Comparison of ENCODE assay signal across 10 cellular contexts in genomic region chr3:64687381-64687780, GRCh38. TPM values are rescaled to one million over a fixed set of nuclear protein-coding genes. Genes with fewer than 3 reads are reported as not detected.
DNase-seq lines count a peak whose midpoint lies in the region; ATAC-seq, FAIRE-seq and TF ChIP-seq lines count a peak whose summit lies in the region.
"Had no signal": no experiment of that assay in that cellular context is flagged by ENCODE, and none has a peak within 500 bp of the region (broad histone marks: within the 10 kb centered on the region; RNA-seq: fewer than 3 reads in every experiment).

No MANE protein-coding gene starts in this region.

- H3K4me2 ChIP-seq in MM.1S (ENCODE audit: low read depth, low read length), result peak overlapping the region; percentile 69; the same call in 1 of the 2 replicates

- ATAC-seq in thoracic aorta (ENCODE audit: insufficient number of reproducible peaks, low FRiP score, low read depth) (no peak), HG02763 (IDR thresholded peaks at IDR 0.05; ENCODE audit: unreplicated experiment) (no peak), T-helper 17 cell (no peak)

- H3K9me2 ChIP-seq in MM.1S (replicated peaks; ENCODE audit: insufficient read depth, low read length), result no peaks in the 10 kb centered on the region

- TF ChIP-seq CTCF in MM.1S (IDR thresholded peaks at IDR 0.05; ENCODE audit: low read length) (no peak), mesothelial cell of epicardium (IDR thresholded peaks at IDR 0.05; ENCODE audit: unreplicated experiment) (no peak), thoracic aorta (IDR thresholded peaks at IDR 0.05) (no peak)

- H3K9me3 ChIP-seq in MM.1S (replicated peaks; ENCODE audit: insufficient read depth, low read length) (no peaks in the 10 kb centered on the region), esophagus (ENCODE audit: control insufficient read depth in 2 of 2, insufficient read depth in 1 of 2, low read depth in 1 of 2, low read length in 1 of 2) (no peaks in the 10 kb centered on the region), thoracic aorta (no peaks in the 10 kb centered on the region), T-helper 17 cell (ENCODE audit: control insufficient read depth, low read length, poor library complexity, severe bottlenecking) (no peaks in the 10 kb centered on the region)

- no peaks in the 10 kb centered on the region for H3K4me1 ChIP-seq in MM.1S (ENCODE audit: low read length)
- H3K4me1 ChIP-seq in esophagus (ENCODE audit: control insufficient read depth in 2 of 2, insufficient read depth in 2 of 2, low read length in 1 of 2), result peaks cover 0 to 2% of the 10 kb centered on the region in 2 donors
- peaks cover 0 to 35% of the 10 kb centered on the region in 2 donors for H3K4me1 ChIP-seq in thoracic aorta (ENCODE audit: control insufficient read depth in 1 of 2, low read depth in 2 of 2)

- no peak overlapping the region for H3K4me3 ChIP-seq in MM.1S (ENCODE audit: low read length)
- H3K4me3 ChIP-seq in esophagus (ENCODE audit: low read depth in 1 of 2, low read length in 2 of 2), result peak overlapping the region; percentile 63 to 67
- H3K4me3 ChIP-seq in thoracic aorta, result peak overlapping the region; percentile 93

- H3F3A ChIP-seq in MM.1S (ENCODE audit: insufficient read depth, low read length), result no peaks in the 10 kb centered on the region

- no peaks in the 10 kb centered on the region for H3K79me2 ChIP-seq in MM.1S (ENCODE audit: low read length)

- CTCF ChIA-PET in activated CD4-positive, alpha-beta memory T cell treated with anti-CD3 and anti-CD28 coated beads, Interleukin-2, amount 10 ng/mL, durations not matched to agents 7 days and 5 days (lab: Charles Lee), result no interaction called here

- H4K20me1 ChIP-seq in MM.1S (ENCODE audit: insufficient read depth, low read length), result no peaks in the 10 kb centered on the region

- H3K27me3 ChIP-seq in MM.1S (replicated peaks; ENCODE audit: insufficient read depth, low read length), result 0 out of 2 replicates have a peak, but pooled peaks cover 4% of the 10 kb centered on the region
- H3K27me3 ChIP-seq in esophagus (ENCODE audit: control insufficient read depth in 1 of 2, insufficient read depth in 2 of 2, low read length in 2 of 2), result no peaks in the 10 kb centered on the region
- no peaks in the 10 kb centered on the region for H3K27me3 ChIP-seq in thoracic aorta (replicated peaks; ENCODE audit: insufficient read depth)

- 2% methylated on average over 26 to 37 of the region's 37 CpGs for whole genome bisulfite sequencing in esophagus, 2 donors

- no peak overlapping the region for H2AFZ ChIP-seq in MM.1S (ENCODE audit: low read length)

- H3K4me3 Mint-ChIP-seq in mesothelial cell of epicardium, result peak overlapping the region; percentile 95
- H3K4me3 Mint-ChIP-seq in activated CD4-positive, alpha-beta memory T cell treated with anti-CD3 and anti-CD28 coated beads, Interleukin-2, amount 10 ng/mL, durations not matched to agents 7 days and 5 days, result no peak overlapping the region
- H3K4me3 Mint-ChIP-seq in T-helper 17 cell, result no peak overlapping the region

- H3K27ac ChIP-seq in MM.1S (ENCODE audit: low read length) (no peak overlapping the region), esophagus (ENCODE audit: low read depth in 2 of 2, low read length in 1 of 2) (peak overlapping the region; percentile 70 to 88), thoracic aorta (peak overlapping the region; percentile 99)

- H3K4me1 Mint-ChIP-seq in mesothelial cell of epicardium (peaks cover 30% of the 10 kb centered on the region), T-helper 17 cell (peaks cover 8% of the 10 kb centered on the region)
- H3K4me1 Mint-ChIP-seq in activated CD4-positive, alpha-beta memory T cell treated with anti-CD3 and anti-CD28 coated beads, Interleukin-2, amount 10 ng/mL, durations not matched to agents 7 days and 5 days, result no peaks in the 10 kb centered on the region

- H3K9me3 Mint-ChIP-seq in mesothelial cell of epicardium, result no peaks in the 10 kb centered on the region
- no peaks in the 10 kb centered on the region for H3K9me3 Mint-ChIP-seq in activated CD4-positive, alpha-beta memory T cell treated with anti-CD3 and anti-CD28 coated beads, Interleukin-2, amount 10 ng/mL, durations not matched to agents 7 days and 5 days

- H3K27me3 Mint-ChIP-seq in mesothelial cell of epicardium (ENCODE audit: low read depth), result peaks cover 41% of the 10 kb centered on the region
- peaks cover 45% of the 10 kb centered on the region for H3K27me3 Mint-ChIP-seq in activated CD4-positive, alpha-beta memory T cell treated with anti-CD3 and anti-CD28 coated beads, Interleukin-2, amount 10 ng/mL, durations not matched to agents 7 days and 5 days
- H3K27me3 Mint-ChIP-seq in T-helper 17 cell, result peaks cover 65% of the 10 kb centered on the region

- no peak for FAIRE-seq in H54 (lab: Jason Lieb, UNC)

- H3K36me3 Mint-ChIP-seq in mesothelial cell of epicardium (no peaks in the 10 kb centered on the region), T-helper 17 cell (ENCODE audit: low read depth) (peaks cover 4% of the 10 kb centered on the region)
- H3K36me3 Mint-ChIP-seq in activated CD4-positive, alpha-beta memory T cell treated with anti-CD3 and anti-CD28 coated beads, Interleukin-2, amount 10 ng/mL, durations not matched to agents 7 days and 5 days (ENCODE audit: low read depth), result peaks cover 3% of the 10 kb centered on the region

- H3K27ac Mint-ChIP-seq in mesothelial cell of epicardium (peak overlapping the region; percentile 57), T-helper 17 cell (no peak overlapping the region)
- no peak overlapping the region for H3K27ac Mint-ChIP-seq in activated CD4-positive, alpha-beta memory T cell treated with anti-CD3 and anti-CD28 coated beads, Interleukin-2, amount 10 ng/mL, durations not matched to agents 7 days and 5 days

- DNase-seq in MM.1S (no peak), mesothelial cell of epicardium (ENCODE audit: low spot score in 2 of 2, unreplicated experiment in 2 of 2) (no peak), thoracic aorta (ENCODE audit: low spot score) (no peak), H54 (ENCODE audit: insufficient read length, low spot score) (no peak), T-helper 17 cell (no peak)
- no peak for DNase-seq in activated CD4-positive, alpha-beta memory T cell treated with anti-CD3 and anti-CD28 coated beads, Interleukin-2, amount 10 ng/mL, durations not matched to agents 7 days and 5 days
- DNase-seq: activated effector memory CD4-positive, alpha-beta T cell treated with anti-CD3 and anti-CD28 coated beads, Interleukin-2, amount 50 U/mL, for 16 hours; NCI-H1092 had no signal

- no peak overlapping the region for H3K9ac ChIP-seq in MM.1S (ENCODE audit: low read length)

- TF ChIP-seq POLR2A in H54 (IDR thresholded peaks at IDR 0.05; ENCODE audit: low read depth, low read length), result no peak

- no peaks in the 10 kb centered on the region for H3K36me3 ChIP-seq in MM.1S (replicated peaks; ENCODE audit: insufficient read depth, low read length)
- H3K36me3 ChIP-seq in esophagus (ENCODE audit: control insufficient read depth in 2 of 2, insufficient read depth in 2 of 2, low read length in 1 of 2), result no peaks in the 10 kb centered on the region
- H3K36me3 ChIP-seq in thoracic aorta, result peaks cover 4% of the 10 kb centered on the region

- POLR2A ChIA-PET in activated CD4-positive, alpha-beta memory T cell treated with anti-CD3 and anti-CD28 coated beads, Interleukin-2, amount 10 ng/mL, durations not matched to agents 7 days and 5 days (lab: Charles Lee), result no interaction called here

RNA-seq across cellular contexts. Expression of gene ADAMTS9, which starts 0.4 kb away (rescaled TPM):
- polyA plus RNA-seq in esophagus, result 1 to 10 TPM; 3.1 to 3.3 TPM
- total RNA-seq in mesothelial cell of epicardium (115 to 129 TPM (median 127 TPM) in 3 replicates), thoracic aorta (100 to 1,000 TPM; 104 to 420 TPM), T-helper 17 cell (not detected)
- total RNA-seq in activated CD4-positive, alpha-beta memory T cell treated with anti-CD3 and anti-CD28 coated beads, Interleukin-2, amount 10 ng/mL, durations not matched to agents 7 days and 5 days, result not detected

Comparison
In these comparisons a context has a peak if more than half of its experiments do, and no peak if none do; other contexts are left out.
1. RNA of gene ADAMTS9, which starts 0.4 kb away (total RNA-seq): 104 to 420 TPM in thoracic aorta and 115 to 129 TPM in mesothelial cell of epicardium; not detected in activated CD4-positive, alpha-beta memory T cell treated with anti-CD3 and anti-CD28 coated beads, Interleukin-2, amount 10 ng/mL, durations not matched to agents 7 days and 5 days and not detected in T-helper 17 cell; every median in the first group is over 100 times any median in the second.